In genomic region chr5:101142102-101142501, GRCh38 we compare ENCODE assay signal across 17 cellular contexts.
DNase-seq lines count a peak whose midpoint lies in the region; ATAC-seq lines count a peak whose summit lies in the region.
"Had no signal": no experiment of that assay in that cellular context is flagged by ENCODE, and none has a peak within 500 bp of the region (broad histone marks: within the 10 kb centered on the region; RNA-seq: fewer than 3 reads in every experiment).

No MANE protein-coding gene starts in this region.

- no peak overlapping the region for H4K8ac ChIP-seq in mesendoderm (ENCODE audit: low read depth, low read length)

- no peak overlapping the region for H3K18ac ChIP-seq in mesendoderm (ENCODE audit: low read length)

- no peaks in the 10 kb centered on the region for H3K36me3 ChIP-seq in mesendoderm (ENCODE audit: control insufficient read depth, insufficient read depth, low read length)
- H3K36me3 ChIP-seq: BE2C; BLaER1 treated with 17β-estradiol and CSF1 and Interleukin-3, amounts not matched to agents 10 nM and 100 nM; HAP-1 had no signal

- no peak overlapping the region for H2BK15ac ChIP-seq in mesendoderm (replicated peaks; ENCODE audit: low read depth)

- no peak overlapping the region for H3K4ac ChIP-seq in mesendoderm (ENCODE audit: low read depth, low read length)

- DNase-seq in ELR (ENCODE audit: low read depth), result peak; percentile 33
- peak; percentile 0 for DNase-seq in astrocyte of the hippocampus (ENCODE audit: low read depth, low spot score)
- peak; percentile 11 for DNase-seq in mesendoderm
- no peak for DNase-seq in DMS 273 (lab: John Stamatoyannopoulos, UW; ENCODE audit: unreplicated experiment)
- no peak for DNase-seq in kidney glomerular epithelial cell (lab: John Stamatoyannopoulos, UW)
- DNase-seq: ACHN; AML-193; BE2C; CD4-positive, alpha-beta T cell; CD8-positive, alpha-beta memory T cell; DMS53; DMS79 treated with DMSO at 0.1 percent for 48 hours; GOT3; HFFc6 had no signal

- H3K79me2 ChIP-seq in mesendoderm (ENCODE audit: control insufficient read depth, insufficient read depth, low read length), result no peaks in the 10 kb centered on the region

- H2BK5ac ChIP-seq in mesendoderm (ENCODE audit: low read length), result no peak overlapping the region

- no peaks in the 10 kb centered on the region for H3K4me1 ChIP-seq in mesendoderm (ENCODE audit: control insufficient read depth, low read depth, low read length)
- H3K4me1 ChIP-seq: BE2C; BLaER1 treated with 17β-estradiol and CSF1 and Interleukin-3, amounts not matched to agents 10 nM and 100 nM; HAP-1 had no signal

- no peak overlapping the region for H3K4me2 ChIP-seq in mesendoderm (ENCODE audit: low read length)
- H3K4me2 ChIP-seq: BLaER1 treated with 17β-estradiol and CSF1 and Interleukin-3, amounts not matched to agents 10 nM and 100 nM had no signal

- H3K27me3 ChIP-seq in mesendoderm (ENCODE audit: insufficient read depth, low read length, poor library complexity), result no peaks in the 10 kb centered on the region
- H3K27me3 ChIP-seq: BE2C; BLaER1 treated with 17β-estradiol and CSF1 and Interleukin-3, amounts not matched to agents 10 nM and 100 nM had no signal

- H3K56ac ChIP-seq in mesendoderm (ENCODE audit: low read length), result no peak overlapping the region

- no CpG with 5 or more reads among the region's 3 CpGs for WGBS in mesendoderm (ENCODE audit: extremely low coverage, insufficient coverage, low lambda C conversion rate)

- H2BK120ac ChIP-seq in mesendoderm (ENCODE audit: low read depth, low read length), result no peak overlapping the region

- H4K5ac ChIP-seq in mesendoderm (ENCODE audit: low read length), result no peak overlapping the region

- H3K79me1 ChIP-seq in mesendoderm (ENCODE audit: low read length), result no peaks in the 10 kb centered on the region

- no peak overlapping the region for H3K4me3 ChIP-seq in mesendoderm (ENCODE audit: low read length)
- H3K4me3 ChIP-seq: BLaER1 treated with 17β-estradiol and CSF1 and Interleukin-3, amounts not matched to agents 10 nM and 100 nM; HAP-1 had no signal

- H2AK5ac ChIP-seq in mesendoderm (ENCODE audit: low read length), result no peak overlapping the region

- H3K27ac ChIP-seq in mesendoderm (ENCODE audit: low read depth, low read length), result no peak overlapping the region
- H3K27ac ChIP-seq: BLaER1 treated with 17β-estradiol and CSF1 and Interleukin-3, amounts not matched to agents 10 nM and 100 nM had no signal

- no peak overlapping the region for H3K23ac ChIP-seq in mesendoderm (ENCODE audit: low read length)

- no peak overlapping the region for H3K9ac ChIP-seq in mesendoderm (ENCODE audit: low read length)
- H3K9ac ChIP-seq: BLaER1 treated with 17β-estradiol and CSF1 and Interleukin-3, amounts not matched to agents 10 nM and 100 nM had no signal

- no peak for ATAC-seq in HG03025 (IDR thresholded peaks at IDR 0.05; ENCODE audit: low FRiP score, unreplicated experiment)

Comparison
In these comparisons a context has a peak if more than half of its experiments do, and no peak if none do; other contexts are left out.
1. DNase-seq: peak in ELR (single experiment), astrocyte of the hippocampus (single experiment) and mesendoderm (single experiment); none in DMS 273 (single experiment) and kidney glomerular epithelial cell (single experiment).